Comparison of ENCODE assay signal across 32 cellular contexts in the genomic region with DNA sequence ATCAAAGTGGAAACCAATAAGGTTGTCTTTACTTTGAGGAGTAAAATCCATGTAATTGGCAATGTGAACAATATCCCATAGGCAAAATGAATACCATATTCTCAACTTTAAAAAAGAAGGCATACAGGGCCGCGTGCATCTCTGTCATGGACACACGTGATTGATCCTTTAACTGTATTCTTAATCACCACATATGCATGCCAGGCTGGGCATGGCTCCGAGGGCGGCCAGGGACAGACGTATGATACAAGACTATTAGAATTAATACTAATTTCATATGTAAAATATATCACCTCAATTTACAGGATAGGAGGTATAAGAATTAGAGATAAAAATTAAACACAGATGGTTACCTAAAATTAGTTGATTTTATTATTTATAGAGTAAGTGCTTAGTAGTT. TPM values are rescaled to one million over a fixed set of nuclear protein-coding genes. Genes with fewer than 3 reads are reported as not detected.
"Had no signal": no experiment of that assay in that cellular context is flagged by ENCODE, and none has a peak within 500 bp of the region (broad histone marks: within the 10 kb centered on the region; RNA-seq: fewer than 3 reads in every experiment).

No MANE protein-coding gene starts in this region.

- H3K9me3 ChIP-seq: colonic mucosa, esophagus squamous epithelium, gastrocnemius medialis, heart right ventricle, left ventricle myocardium inferior had no signal

- DNase-seq: colonic mucosa; cortex of kidney; effector CD8-positive, alpha-beta T cell; effector memory CD8-positive, alpha-beta T cell; endodermal cell; erythroblast; esophagus squamous epithelium; foreskin fibroblast; foreskin melanocyte; gastrocnemius medialis; glutamatergic neuron; head of caudate nucleus; heart right ventricle; hippocampal formation; kidney glomerular epithelial cell; left colon; left ventricle myocardium inferior; mammary epithelial cell; mesendoderm; midbrain; naive thymus-derived CD4-positive, alpha-beta T cell had no signal

- H3K4me3 ChIP-seq: colonic mucosa, esophagus squamous epithelium, gastrocnemius medialis, heart right ventricle, left ventricle myocardium inferior, lung had no signal

- H3K36me3 ChIP-seq: colonic mucosa, esophagus squamous epithelium, gastrocnemius medialis, heart right ventricle, left ventricle myocardium inferior had no signal

- H3K27me3 ChIP-seq: colonic mucosa, esophagus squamous epithelium, gastrocnemius medialis, heart right ventricle had no signal

- H3K27ac ChIP-seq: colonic mucosa, epithelial cell of prostate, esophagus squamous epithelium, gastrocnemius medialis, heart right ventricle, left ventricle myocardium inferior had no signal

- FAIRE-seq: endometrium, keratinocyte had no signal

- ATAC-seq: effector memory CD8-positive, alpha-beta T cell; esophagus mucosa; gastrocnemius medialis; heart right ventricle; left colon; left lobe of liver; naive thymus-derived CD4-positive, alpha-beta T cell had no signal

- H3K4me1 ChIP-seq: colonic mucosa, esophagus squamous epithelium, gastrocnemius medialis, heart right ventricle, left ventricle myocardium inferior had no signal

RNA-seq across cellular contexts. Expression of a gene that starts 11.2 kb away (rescaled TPM):
- total RNA-seq: colonic mucosa; dermis microvascular lymphatic vessel endothelial cell; endodermal cell; esophagus mucosa; esophagus squamous epithelium; gastrocnemius medialis; glomerular endothelial cell; heart right ventricle; left colon; left lobe of liver; left ventricle myocardium inferior; lower leg skin; lung; mammary epithelial cell; mononuclear cell; mucosa of gallbladder; naive thymus-derived CD4-positive, alpha-beta T cell had no signal
- polyA plus RNA-seq: heart right ventricle; keratinocyte; lung; mammary epithelial cell; naive thymus-derived CD4-positive, alpha-beta T cell had no signal
